Comparison of ENCODE assay signal across 9 cellular contexts in genomic region chr6:41734666-41735426, GRCh38. TPM values are rescaled to one million over a fixed set of nuclear protein-coding genes. Genes with fewer than 3 reads are reported as not detected.
DNase-seq lines count a peak whose midpoint lies in the region; ATAC-seq and TF ChIP-seq lines count a peak whose summit lies in the region.
"Had no signal": no experiment of that assay in that cellular context is flagged by ENCODE, and none has a peak within 500 bp of the region (broad histone marks: within the 10 kb centered on the region; RNA-seq: fewer than 3 reads in every experiment).

No MANE protein-coding gene starts in this region.

- peak overlapping the region in 1 of 2 donors; percentile 64 for H3K4me3 ChIP-seq in CD4-positive, alpha-beta memory T cell (ENCODE audit: low read length in 2 of 2)
- H3K4me3 ChIP-seq in Peyer's patch = peak overlapping the region; percentile 74 to 98 (median 90)

- H3K4me1 Mint-ChIP-seq in CD4-positive, alpha-beta memory T cell = peaks cover 21 to 44% (median 33%) of the 10 kb centered on the region in 4 donors
- peaks cover 11 to 44% (median 41%) of the 10 kb centered on the region in 4 donors for H3K4me1 Mint-ChIP-seq in naive thymus-derived CD8-positive, alpha-beta T cell
- H3K4me1 Mint-ChIP-seq in stimulated activated naive B cell treated with anti-CD40 and anti-IgM and Interleukin-4, amounts not matched to agents 10 μg/mL and 1 μg/mL and 100 μg/mL, for 72 hours = peaks cover 26 to 32% of the 10 kb centered on the region in 2 donors

- H3K36me3 Mint-ChIP-seq in CD4-positive, alpha-beta memory T cell = peaks cover 0 to 3% of the 10 kb centered on the region in 2 donors
- H3K36me3 Mint-ChIP-seq in naive thymus-derived CD8-positive, alpha-beta T cell = no peaks in the 10 kb centered on the region
- H3K36me3 Mint-ChIP-seq in stimulated activated naive B cell treated with anti-CD40 and anti-IgM and Interleukin-4, amounts not matched to agents 10 μg/mL and 1 μg/mL and 100 μg/mL, for 72 hours = peaks cover 10 to 17% of the 10 kb centered on the region in 2 donors

- intact Hi-C loops in CD4-positive, alpha-beta memory T cell (cut with micrococcal nuclease) = loop anchor here (1.0 to 10.0 kb wide), 8 partner anchors 28 to 1900 kb away; partner anchors contain the start of genes MAD2L1BP, MRPS10, NFYA and OARD1

- CTCF ChIA-PET in CD4-positive, alpha-beta memory T cell (lab: Charles Lee; ENCODE audit: partially characterized antibody) = interaction anchor here (1.1 to 4.0 kb wide), 8 partner anchors 11 to 186 kb away, joined by 3 to 22 read pairs (median 5); partner anchors contain the start of genes BYSL, MED20 and TOMM6

- peak; percentile 30 for ATAC-seq in GM19438 (IDR thresholded peaks at IDR 0.05; ENCODE audit: low read depth, unreplicated experiment)
- peak; percentile 24 to 37 for ATAC-seq in naive thymus-derived CD8-positive, alpha-beta T cell
- peak; percentile 46 to 53 for ATAC-seq in stimulated activated naive B cell treated with anti-CD40 and anti-IgM and Interleukin-4, amounts not matched to agents 10 μg/mL and 1 μg/mL and 100 μg/mL, for 72 hours (replicated peaks)

- H3K27me3 ChIP-seq in CD4-positive, alpha-beta memory T cell (ENCODE audit: insufficient read depth, low read length) = no peaks in the 10 kb centered on the region
- no peaks in the 10 kb centered on the region for H3K27me3 ChIP-seq in Peyer's patch

- POLR2A ChIA-PET in CD4-positive, alpha-beta memory T cell (lab: Charles Lee; ENCODE audit: partially characterized antibody) = interaction anchor here (1.0 to 4.6 kb wide), 12 partner anchors 10 to 1494 kb away, joined by 3 to 43 read pairs (median 6); partner anchors contain the start of genes CNPY3, DNPH1, TOMM6 and UBR2
- POLR2A ChIA-PET in naive thymus-derived CD8-positive, alpha-beta T cell (lab: Charles Lee) = interaction anchor here (0.5 to 3.2 kb wide), 9 partner anchors 11 to 1194 kb away, joined by 3 to 26 read pairs (median 4); partner anchors contain the start of genes CNPY3, TAF8, TBCC and TOMM6

- peak overlapping the region in 6 of 7 donors; percentile 59 to 93 (median 75) for H3K27ac Mint-ChIP-seq in CD4-positive, alpha-beta memory T cell
- peak overlapping the region in 5 of 10 donors; percentile 15 to 87 (median 62) for H3K27ac Mint-ChIP-seq in naive thymus-derived CD8-positive, alpha-beta T cell
- peak overlapping the region; percentile 93 for H3K27ac Mint-ChIP-seq in stimulated activated naive B cell treated with anti-CD40 and anti-IgM and Interleukin-4, amounts not matched to agents 10 μg/mL and 1 μg/mL and 100 μg/mL, for 72 hours

- no peaks in the 10 kb centered on the region for H3K9me3 ChIP-seq in CD4-positive, alpha-beta memory T cell (ENCODE audit: control insufficient read depth in 1 of 2, low read length in 2 of 2)
- H3K9me3 ChIP-seq in Peyer's patch = no peaks in the 10 kb centered on the region

- H3K27ac ChIP-seq in CD4-positive, alpha-beta memory T cell (ENCODE audit: low read depth, low read length) = peak overlapping the region; percentile 75
- H3K27ac ChIP-seq in Peyer's patch = peak overlapping the region; percentile 94 to 99 (median 98)

- no peak for TF ChIP-seq CTCF in Peyer's patch (IDR thresholded peaks at IDR 0.05)

- no peaks in the 10 kb centered on the region for H3K36me3 ChIP-seq in CD4-positive, alpha-beta memory T cell (ENCODE audit: insufficient read depth, low read length)
- H3K36me3 ChIP-seq in Peyer's patch = no peaks in the 10 kb centered on the region

- H3K4me1 ChIP-seq in CD4-positive, alpha-beta memory T cell (ENCODE audit: insufficient read depth, low read length) = peaks cover 46% of the 10 kb centered on the region
- H3K4me1 ChIP-seq in Peyer's patch = peaks cover 0 to 26% (median 9%) of the 10 kb centered on the region in 4 donors

- peaks cover 0 to 1% of the 10 kb centered on the region in 2 donors for H3K27me3 Mint-ChIP-seq in CD4-positive, alpha-beta memory T cell
- no peaks in the 10 kb centered on the region for H3K27me3 Mint-ChIP-seq in naive thymus-derived CD8-positive, alpha-beta T cell
- no peaks in the 10 kb centered on the region for H3K27me3 Mint-ChIP-seq in stimulated activated naive B cell treated with anti-CD40 and anti-IgM and Interleukin-4, amounts not matched to agents 10 μg/mL and 1 μg/mL and 100 μg/mL, for 72 hours

- DNase-seq in CD4-positive, alpha-beta memory T cell = peak; percentile 59 to 76 (median 64)
- DNase-seq in HT-29 (ENCODE audit: low spot score) (peak; percentile 66), Peyer's patch (peak; percentile 85 to 94 (median 86)), fibroblast of peridontal ligament (ENCODE audit: extremely low read depth) (peak; percentile 54)
- DNase-seq in activated effector memory CD4-positive, alpha-beta T cell treated with Interleukin-2 at 50 U/mL for 16 hours = peak; percentile 62
- peak; percentile 37 to 77 (median 60) for DNase-seq in naive thymus-derived CD8-positive, alpha-beta T cell
- DNase-seq in stimulated activated naive B cell treated with anti-CD40 and anti-IgM and Interleukin-4, amounts not matched to agents 10 μg/mL and 1 μg/mL and 100 μg/mL, for 72 hours = peak; percentile 78

- no peaks in the 10 kb centered on the region for H3K9me3 Mint-ChIP-seq in CD4-positive, alpha-beta memory T cell
- no peaks in the 10 kb centered on the region for H3K9me3 Mint-ChIP-seq in naive thymus-derived CD8-positive, alpha-beta T cell
- H3K9me3 Mint-ChIP-seq in stimulated activated naive B cell treated with anti-CD40 and anti-IgM and Interleukin-4, amounts not matched to agents 10 μg/mL and 1 μg/mL and 100 μg/mL, for 72 hours = no peaks in the 10 kb centered on the region

- peak overlapping the region; percentile 77 to 87 (median 80) for H3K4me3 Mint-ChIP-seq in CD4-positive, alpha-beta memory T cell
- peak overlapping the region; percentile 33 to 90 (median 76) for H3K4me3 Mint-ChIP-seq in naive thymus-derived CD8-positive, alpha-beta T cell
- H3K4me3 Mint-ChIP-seq in stimulated activated naive B cell treated with anti-CD40 and anti-IgM and Interleukin-4, amounts not matched to agents 10 μg/mL and 1 μg/mL and 100 μg/mL, for 72 hours = peak overlapping the region; percentile 82 to 88

- TF ChIP-seq POLR2A in Peyer's patch (IDR thresholded peaks at IDR 0.05) = no peak

RNA-seq across cellular contexts. Expression of gene TFEB, which starts 0.6 kb away (rescaled TPM):
- 10 to 100 TPM; 12.2 to 15.7 TPM for total RNA-seq in CD4-positive, alpha-beta memory T cell
- polyA plus RNA-seq in CD4-positive, alpha-beta memory T cell = 10 to 100 TPM in 1 of 2 donors, 1 to 10 TPM in 1; 8.2 to 17.6 TPM
- 24.0 and 24.1 TPM in 2 replicates for total RNA-seq in HT-29 (2014; rRNA removed; shearing (Covaris generic))
- total RNA-seq in Peyer's patch = 10 to 100 TPM; 17.6 to 47.9 (median 22.9) TPM
- total RNA-seq in naive thymus-derived CD8-positive, alpha-beta T cell = 10 to 100 TPM in 1 of 2 experiments, 1 to 10 TPM in 1; 9.2 to 10.8 TPM
- 1 to 10 TPM; 2.6 to 9.4 (median 6.1) TPM for polyA plus RNA-seq in naive thymus-derived CD8-positive, alpha-beta T cell

RNA-seq across cellular contexts. Expression of gene PGC, which starts 12.4 kb away (rescaled TPM):
- not detected for total RNA-seq in CD4-positive, alpha-beta memory T cell
- polyA plus RNA-seq in CD4-positive, alpha-beta memory T cell = not detected
- total RNA-seq in HT-29 (2014; rRNA removed; shearing (Covaris generic)) = 0.20 and 0.26 TPM in 2 replicates
- not detected for total RNA-seq in Peyer's patch
- total RNA-seq in naive thymus-derived CD8-positive, alpha-beta T cell = not detected
- polyA plus RNA-seq in naive thymus-derived CD8-positive, alpha-beta T cell = not detected
- total RNA-seq: activated CD8-positive, alpha-beta memory T cell treated with anti-CD3 and anti-CD28 coated beads for 36 hours had no signal

RNA-seq across cellular contexts. Expression of gene FRS3, which starts 44.9 kb away (rescaled TPM):
- 1 to 10 TPM; 8.9 to 10.0 TPM for total RNA-seq in CD4-positive, alpha-beta memory T cell
- polyA plus RNA-seq in CD4-positive, alpha-beta memory T cell = 1 to 10 TPM; 2.2 to 2.8 TPM
- 3.4 and 3.9 TPM in 2 replicates for total RNA-seq in HT-29 (2014; rRNA removed; shearing (Covaris generic))
- 1 to 10 TPM; 3.5 to 8.3 (median 6.5) TPM for total RNA-seq in Peyer's patch
- total RNA-seq in naive thymus-derived CD8-positive, alpha-beta T cell = 1 to 10 TPM; 7.5 to 7.6 TPM
- polyA plus RNA-seq in naive thymus-derived CD8-positive, alpha-beta T cell = 1 to 10 TPM in 2 of 3 donors, under 1 TPM in 1; 0.91 to 2.8 (median 2.1) TPM

RNA-seq across cellular contexts. Expression of gene PRICKLE4, which starts 45.7 kb away (rescaled TPM):
- not detected for total RNA-seq in CD4-positive, alpha-beta memory T cell
- not detected for polyA plus RNA-seq in CD4-positive, alpha-beta memory T cell
- 16.0 and 16.9 TPM in 2 replicates for total RNA-seq in HT-29 (2014; rRNA removed; shearing (Covaris generic))
- total RNA-seq in Peyer's patch = 10 to 100 TPM in 3 of 4 donors, 1 to 10 TPM in 1; 3.8 to 23.4 (median 16.8) TPM
- not detected for total RNA-seq in naive thymus-derived CD8-positive, alpha-beta T cell
- polyA plus RNA-seq in naive thymus-derived CD8-positive, alpha-beta T cell = not detected
- total RNA-seq: activated CD8-positive, alpha-beta memory T cell treated with anti-CD3 and anti-CD28 coated beads for 36 hours had no signal

RNA-seq across cellular contexts. Expression of gene TOMM6, which starts 52.6 kb away (rescaled TPM):
- total RNA-seq in CD4-positive, alpha-beta memory T cell = 100 to 1,000 TPM; 118 to 126 TPM
- 100 to 1,000 TPM; 301 to 353 TPM for polyA plus RNA-seq in CD4-positive, alpha-beta memory T cell
- 83.4 and 86.2 TPM in 2 replicates for total RNA-seq in HT-29 (2014; rRNA removed; shearing (Covaris generic))
- 10 to 100 TPM; 36.7 to 72.6 (median 62.4) TPM for total RNA-seq in Peyer's patch
- total RNA-seq in naive thymus-derived CD8-positive, alpha-beta T cell = 100 to 1,000 TPM; 134 to 135 TPM
- polyA plus RNA-seq in naive thymus-derived CD8-positive, alpha-beta T cell = 100 to 1,000 TPM; 433 to 440 (median 433) TPM
